In genomic region chr9:92525306-92525705, GRCh38 we compare ENCODE assay signal across 18 cellular contexts. TPM values are rescaled to one million over a fixed set of nuclear protein-coding genes. Genes with fewer than 3 reads are reported as not detected.
"Had no signal": no experiment of that assay in that cellular context is flagged by ENCODE, and none has a peak within 500 bp of the region (broad histone marks: within the 10 kb centered on the region; RNA-seq: fewer than 3 reads in every experiment).

No MANE protein-coding gene starts in this region.

- H3K27me3 ChIP-seq: neural progenitor cell, pancreas, testis had no signal

- H3K27me3 Mint-ChIP-seq: activated CD8-positive, alpha-beta memory T cell treated with anti-CD3 and anti-CD28 coated beads, Interleukin-2, amount 10 ng/mL, durations not matched to agents 7 days and 5 days; activated T-cell treated with anti-CD3 and anti-CD28 coated beads, Interleukin-2, amount 50 U/mL, for 24 hours had no signal

- H3K4me1 Mint-ChIP-seq: activated CD8-positive, alpha-beta memory T cell treated with anti-CD3 and anti-CD28 coated beads, Interleukin-2, amount 10 ng/mL, durations not matched to agents 7 days and 5 days had no signal

- H3K27ac Mint-ChIP-seq: activated CD8-positive, alpha-beta memory T cell treated with anti-CD3 and anti-CD28 coated beads, Interleukin-2, amount 10 ng/mL, durations not matched to agents 7 days and 5 days; activated naive CD4-positive, alpha-beta T cell treated with anti-CD3 and anti-CD28 coated beads, Interleukin-2, amount 50 U/mL, for 72 hours; activated T-cell treated with anti-CD3 and anti-CD28 coated beads, Interleukin-2, amount 50 U/mL, for 24 hours; mesothelial cell of epicardium; neural progenitor cell had no signal

- H3K9me3 Mint-ChIP-seq: activated naive CD4-positive, alpha-beta T cell treated with anti-CD3 and anti-CD28 coated beads, Interleukin-2, amount 50 U/mL, for 72 hours; activated T-cell treated with anti-CD3 and anti-CD28 coated beads, Interleukin-2, amount 50 U/mL, for 24 hours; neural progenitor cell had no signal

- H3K4me3 ChIP-seq: neural progenitor cell, pancreas, testis had no signal

- H3K9me3 ChIP-seq: pancreas, testis had no signal

- ATAC-seq: activated CD8-positive, alpha-beta memory T cell treated with anti-CD3 and anti-CD28 coated beads, Interleukin-2, amount 10 ng/mL, durations not matched to agents 7 days and 5 days; activated naive CD4-positive, alpha-beta T cell treated with anti-CD3 and anti-CD28 coated beads, Interleukin-2, amount 50 U/mL, for 72 hours; pancreas; stimulated activated naive CD8-positive, alpha-beta T cell treated with anti-CD3 and anti-CD28 coated beads, Interleukin-15, Interleukin-2, amounts not matched to agents 100 U/mL and 50 U/mL, for 24 hours had no signal

- H3K4me1 ChIP-seq: pancreas had no signal

- H3K4me3 Mint-ChIP-seq: activated CD8-positive, alpha-beta memory T cell treated with anti-CD3 and anti-CD28 coated beads, Interleukin-2, amount 10 ng/mL, durations not matched to agents 7 days and 5 days; activated T-cell treated with anti-CD3 and anti-CD28 coated beads, Interleukin-2, amount 50 U/mL, for 24 hours; mesothelial cell of epicardium; neural progenitor cell had no signal

- DNase-seq: activated CD4-positive, alpha-beta T cell treated with anti-CD3 and anti-CD28 coated beads, Interleukin-2, amount 50 U/mL, for 4 hours; activated CD8-positive, alpha-beta memory T cell treated with anti-CD3 and anti-CD28 coated beads, Interleukin-2, amount 10 ng/mL, durations not matched to agents 7 days and 5 days; activated effector memory CD4-positive, alpha-beta T cell treated with Interleukin-2 at 50 U/mL for 16 hours; activated T-cell treated with anti-CD3 and anti-CD28 coated beads, Interleukin-2, amount 50 U/mL, for 24 hours; effector CD4-positive, alpha-beta T cell; hippocampal formation; kidney glomerular epithelial cell; pancreas; stimulated activated CD4-positive, alpha-beta T cell treated with anti-CD3 and anti-CD28 coated beads, Interleukin-4, amount 100 ng/mL, for 1 hour; stimulated activated CD8-positive, alpha-beta memory T cell treated with anti-CD3 and anti-CD28 coated beads, Interleukin-4, amount 100 ng/mL, for 48 hours; stimulated activated naive CD8-positive, alpha-beta T cell treated with anti-CD3 and anti-CD28 coated beads, Interleukin-15, Interleukin-2, amounts not matched to agents 100 U/mL and 50 U/mL, for 24 hours; testis had no signal

- H3K36me3 Mint-ChIP-seq: activated CD8-positive, alpha-beta memory T cell treated with anti-CD3 and anti-CD28 coated beads, Interleukin-2, amount 10 ng/mL, durations not matched to agents 7 days and 5 days; activated naive CD4-positive, alpha-beta T cell treated with anti-CD3 and anti-CD28 coated beads, Interleukin-2, amount 50 U/mL, for 72 hours; mesothelial cell of epicardium; neural progenitor cell had no signal

- H3K36me3 ChIP-seq: neural progenitor cell, pancreas had no signal

RNA-seq across cellular contexts. Expression of gene ECM2, which starts 10.5 kb away (rescaled TPM):
- total RNA-seq: activated CD8-positive, alpha-beta memory T cell treated with anti-CD3 and anti-CD28 coated beads, Interleukin-2, amount 10 ng/mL, durations not matched to agents 7 days and 5 days; activated naive CD4-positive, alpha-beta T cell treated with anti-CD3 and anti-CD28 coated beads, Interleukin-2, amount 50 U/mL, for 72 hours; endothelial cell of umbilical vein; mesothelial cell of epicardium; T-helper 2 cell treated with Interferon-gamma antibody and Interleukin-4, amounts not matched to agents 100 ng/mL and 5 ng/mL, for 36 hours had no signal

RNA-seq across cellular contexts. Expression of gene ASPN, which starts 43.0 kb away (rescaled TPM):
- total RNA-seq: activated CD8-positive, alpha-beta memory T cell treated with anti-CD3 and anti-CD28 coated beads, Interleukin-2, amount 10 ng/mL, durations not matched to agents 7 days and 5 days; activated naive CD4-positive, alpha-beta T cell treated with anti-CD3 and anti-CD28 coated beads, Interleukin-2, amount 50 U/mL, for 72 hours; endothelial cell of umbilical vein; renal cortical epithelial cell; T-helper 2 cell treated with Interferon-gamma antibody and Interleukin-4, amounts not matched to agents 100 ng/mL and 5 ng/mL, for 36 hours had no signal
